Comparison of ENCODE assay signal across 18 cellular contexts in genomic region chr3:103813955-103814354, GRCh38.
"Had no signal": no experiment of that assay in that cellular context is flagged by ENCODE, and none has a peak within 500 bp of the region (broad histone marks: within the 10 kb centered on the region; RNA-seq: fewer than 3 reads in every experiment).

No MANE protein-coding gene starts in this region.

- H3K4me1 ChIP-seq: esophagus squamous epithelium, left lung, right atrium auricular region, tibial nerve had no signal

- FAIRE-seq: colon, small intestine had no signal

- H3K9me3 ChIP-seq: esophagus squamous epithelium had no signal

- H3K4me3 Mint-ChIP-seq: activated CD8-positive, alpha-beta memory T cell treated with anti-CD3 and anti-CD28 coated beads, Interleukin-2, amount 10 ng/mL, durations not matched to agents 7 days and 5 days; activated T-cell treated with anti-CD3 and anti-CD28 coated beads, Interleukin-2, amount 50 U/mL, for 24 hours; natural killer cell; stimulated activated memory B cell treated with anti-CD40 and anti-IgM and Interleukin-4, amounts not matched to agents 10 μg/mL and 1 μg/mL and 100 μg/mL, for 72 hours; T-helper 2 cell treated with Interferon-gamma antibody and Interleukin-4, amounts not matched to agents 5 μg/mL and 100 μg/mL, for 36 hours had no signal

- ATAC-seq: activated CD8-positive, alpha-beta memory T cell treated with anti-CD3 and anti-CD28 coated beads, Interleukin-2, amount 10 ng/mL, durations not matched to agents 7 days and 5 days; left lung; natural killer cell; stimulated activated memory B cell treated with anti-CD40 and anti-IgM and Interleukin-4, amounts not matched to agents 10 μg/mL and 1 μg/mL and 100 μg/mL, for 72 hours had no signal

- H3K27me3 Mint-ChIP-seq: activated CD8-positive, alpha-beta memory T cell treated with anti-CD3 and anti-CD28 coated beads, Interleukin-2, amount 10 ng/mL, durations not matched to agents 7 days and 5 days; activated T-cell treated with anti-CD3 and anti-CD28 coated beads, Interleukin-2, amount 50 U/mL, for 24 hours; stimulated activated memory B cell treated with anti-CD40 and anti-IgM and Interleukin-4, amounts not matched to agents 10 μg/mL and 1 μg/mL and 100 μg/mL, for 72 hours had no signal

- H3K36me3 ChIP-seq: esophagus squamous epithelium, left lung, right atrium auricular region, tibial nerve had no signal

- DNase-seq: activated CD4-positive, alpha-beta T cell treated with anti-CD3 and anti-CD28 coated beads for 1 hour; activated CD4-positive, alpha-beta T cell treated with anti-CD3 and anti-CD28 coated beads, Interleukin-2, amount 50 U/mL, for 48 hours; activated CD8-positive, alpha-beta memory T cell treated with anti-CD3 and anti-CD28 coated beads, Interleukin-2, amount 10 ng/mL, durations not matched to agents 7 days and 5 days; activated gamma-delta T cell treated with Interleukin-2 at 50 U/mL for 16 hours; activated T-cell treated with anti-CD3 and anti-CD28 coated beads, Interleukin-2, amount 50 U/mL, for 24 hours; aorta; esophagus squamous epithelium; foreskin fibroblast; head of caudate nucleus; islet precursor cell; natural killer cell; small intestine had no signal

- H3K36me3 Mint-ChIP-seq: activated CD8-positive, alpha-beta memory T cell treated with anti-CD3 and anti-CD28 coated beads, Interleukin-2, amount 10 ng/mL, durations not matched to agents 7 days and 5 days; natural killer cell; stimulated activated memory B cell treated with anti-CD40 and anti-IgM and Interleukin-4, amounts not matched to agents 10 μg/mL and 1 μg/mL and 100 μg/mL, for 72 hours had no signal

- H3K4me3 ChIP-seq: esophagus squamous epithelium, left lung, right atrium auricular region, tibial nerve had no signal

- H3K27ac Mint-ChIP-seq: activated CD8-positive, alpha-beta memory T cell treated with anti-CD3 and anti-CD28 coated beads, Interleukin-2, amount 10 ng/mL, durations not matched to agents 7 days and 5 days; activated T-cell treated with anti-CD3 and anti-CD28 coated beads, Interleukin-2, amount 50 U/mL, for 24 hours; natural killer cell; stimulated activated memory B cell treated with anti-CD40 and anti-IgM and Interleukin-4, amounts not matched to agents 10 μg/mL and 1 μg/mL and 100 μg/mL, for 72 hours; T-helper 2 cell treated with Interferon-gamma antibody and Interleukin-4, amounts not matched to agents 5 μg/mL and 100 μg/mL, for 36 hours had no signal

- H3K27ac ChIP-seq: esophagus squamous epithelium, left lung, right atrium auricular region, tibial nerve had no signal

- H3K4me1 Mint-ChIP-seq: activated CD8-positive, alpha-beta memory T cell treated with anti-CD3 and anti-CD28 coated beads, Interleukin-2, amount 10 ng/mL, durations not matched to agents 7 days and 5 days; natural killer cell; stimulated activated memory B cell treated with anti-CD40 and anti-IgM and Interleukin-4, amounts not matched to agents 10 μg/mL and 1 μg/mL and 100 μg/mL, for 72 hours had no signal

- H3K27me3 ChIP-seq: esophagus squamous epithelium, left lung, right atrium auricular region, tibial nerve had no signal
